Comparison of ENCODE assay signal across 9 cellular contexts in the genomic region with DNA sequence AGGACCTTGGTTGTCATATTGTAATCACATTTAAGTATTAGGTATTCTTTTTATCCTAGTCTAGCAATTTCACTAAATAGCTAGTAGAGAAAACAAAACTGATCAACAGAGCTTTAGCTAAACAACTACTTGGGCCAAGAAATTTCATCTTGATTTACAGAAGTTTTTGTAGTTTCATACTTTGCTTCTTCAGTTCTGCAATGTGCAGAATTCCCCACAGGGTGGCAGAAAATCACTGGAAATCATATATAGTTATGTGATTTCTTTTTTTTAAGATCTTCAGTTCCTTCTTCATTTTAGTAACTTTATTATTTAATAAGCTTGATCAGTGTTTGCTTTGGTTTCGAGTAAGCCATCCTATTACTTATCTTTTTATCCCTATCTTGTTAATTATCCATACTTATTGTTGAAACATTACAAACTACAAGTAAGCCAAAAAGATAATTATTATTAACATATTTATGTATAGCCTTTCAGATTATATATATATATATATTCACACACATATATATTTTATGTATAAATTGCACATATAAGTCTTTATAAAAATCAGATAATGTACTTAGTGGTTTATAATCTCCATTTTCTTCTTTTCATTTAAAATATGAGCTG. TPM values are rescaled to one million over a fixed set of nuclear protein-coding genes. Genes with fewer than 3 reads are reported as not detected.
DNase-seq lines count a peak whose midpoint lies in the region; ATAC-seq and TF ChIP-seq lines count a peak whose summit lies in the region.
"Had no signal": no experiment of that assay in that cellular context is flagged by ENCODE, and none has a peak within 500 bp of the region (broad histone marks: within the 10 kb centered on the region; RNA-seq: fewer than 3 reads in every experiment).

No MANE protein-coding gene starts in this region.

- TF ChIP-seq CTCF in 22Rv1 (IDR thresholded peaks at IDR 0.05) (peak; percentile 76), fibroblast of pulmonary artery (IDR thresholded peaks at IDR 0.05; ENCODE audit: low read length, missing control alignments) (peak; percentile 69), gastrocnemius medialis (IDR thresholded peaks at IDR 0.05 in 4 of 5, conservative IDR thresholded peaks at IDR 0.05 in 1 of 5) (peak; percentile 29 to 72 (median 68))

- no peaks in the 10 kb centered on the region for H3K36me3 ChIP-seq in gastrocnemius medialis

- no peak for TF ChIP-seq POLR2A in gastrocnemius medialis (IDR thresholded peaks at IDR 0.05)

- in situ Hi-C loops in gastrocnemius medialis (cut with MboI; ENCODE audit: low sequenced_read_pairs in 4 of 4), result loop anchor here in 2 of 4 donors (10.0 to 25.0 kb wide), 2 partner anchors 634 to 771 kb away; no protein-coding TSS in a partner anchor

- H3K9me3 ChIP-seq in gastrocnemius medialis, result no peaks in the 10 kb centered on the region

- intact Hi-C loops in gastrocnemius medialis (cut with DNase I; ENCODE audit: low total_unique reads), result loop anchor here (1.0 kb wide), 1 partner anchor 34 kb away; no protein-coding TSS in a partner anchor

- H3K27ac ChIP-seq in 22Rv1 (no peak overlapping the region), gastrocnemius medialis (peak overlapping the region in 3 of 4 donors; percentile 97 to 100 (median 99))

- DNase-seq in GM04503 (ENCODE audit: low read depth) (peak; percentile 7), NCI-H345 treated with DMSO at 0.1 percent for 48 hours (lab: John Stamatoyannopoulos, UW; ENCODE audit: unreplicated experiment) (peak; percentile 0), activated T-cell treated with anti-CD3 and anti-CD28 coated beads for 4 hours (peak; percentile 24), fibroblast of pulmonary artery (ENCODE audit: low read depth) (peak; percentile 77), gastrocnemius medialis (no peak), ureter (ENCODE audit: low spot score) (no peak)

- ATAC-seq in gastrocnemius medialis, result no peak
- ATAC-seq in HG02798 (IDR thresholded peaks at IDR 0.05; ENCODE audit: poor library complexity, unreplicated experiment), result no peak
- ATAC-seq: left colon had no signal

- H3K4me3 ChIP-seq in fibroblast of pulmonary artery (replicated peaks; ENCODE audit: low read depth, low read length) (no peak overlapping the region), gastrocnemius medialis (no peak overlapping the region)

- H3K27me3 ChIP-seq in gastrocnemius medialis, result no peaks in the 10 kb centered on the region

- H3K4me1 ChIP-seq in gastrocnemius medialis, result peaks cover 19 to 30% of the 10 kb centered on the region in 2 donors

RNA-seq across cellular contexts. Expression of a gene that starts 2.2 kb away (rescaled TPM):
- 100 to 1,000 TPM; 120 to 147 (median 137) TPM for total RNA-seq in gastrocnemius medialis
- total RNA-seq in ureter, result 103 TPM

RNA-seq across cellular contexts. Expression of a gene that starts 34.0 kb away (rescaled TPM):
- total RNA-seq in gastrocnemius medialis, result 10 to 100 TPM; 37.9 to 86.0 (median 53.5) TPM
- total RNA-seq in ureter, result 84.6 TPM

Comparison
In these comparisons a context has a peak if more than half of its experiments do, and no peak if none do; other contexts are left out.
1. DNase-seq: peak in GM04503 (single experiment), NCI-H345 treated with DMSO at 0.1 percent for 48 hours (single experiment), activated T-cell treated with anti-CD3 and anti-CD28 coated beads for 4 hours (single experiment) and fibroblast of pulmonary artery (single experiment); none in gastrocnemius medialis (0 of 2) and ureter (single experiment).
2. Peak in every context shown above with its lines, with median percentiles within 50 percentile points of each other: CTCF ChIP-seq.